13 cellular contexts compared by ENCODE assay signal in genomic region chr4:102036619-102037376, GRCh38.
DNase-seq lines count a peak whose midpoint lies in the region; ATAC-seq and TF ChIP-seq lines count a peak whose summit lies in the region.
"Had no signal": no experiment of that assay in that cellular context is flagged by ENCODE, and none has a peak within 500 bp of the region (broad histone marks: within the 10 kb centered on the region; RNA-seq: fewer than 3 reads in every experiment).

No MANE protein-coding gene starts in this region.

- no peaks in the 10 kb centered on the region for H3K27me3 ChIP-seq in GM23338 (ENCODE audit: insufficient read depth)
- H3K27me3 ChIP-seq: BE2C had no signal

- H3K27ac ChIP-seq in GM23338 (ENCODE audit: low read depth), result no peak overlapping the region

- H3K9me3 Mint-ChIP-seq in GM23338, result no peaks in the 10 kb centered on the region; the same call in 2 of the 3 replicates
- H3K9me3 Mint-ChIP-seq in effector memory CD8-positive, alpha-beta T cell, result peaks cover 0 to 3% of the 10 kb centered on the region in 2 donors
- H3K9me3 Mint-ChIP-seq: activated T-cell treated with anti-CD3 and anti-CD28 coated beads, Interleukin-2, amount 50 U/mL, for 72 hours had no signal

- H3K4me3 Mint-ChIP-seq in GM23338, result no peak overlapping the region
- no peak overlapping the region for H3K4me3 Mint-ChIP-seq in effector memory CD8-positive, alpha-beta T cell
- H3K4me3 Mint-ChIP-seq: activated T-cell treated with anti-CD3 and anti-CD28 coated beads, Interleukin-2, amount 50 U/mL, for 72 hours; naive thymus-derived CD8-positive, alpha-beta T cell had no signal

- H3K27me3 Mint-ChIP-seq in GM23338 (ENCODE audit: insufficient read depth, low read depth, poor library complexity), result no peaks in the 10 kb centered on the region
- no peaks in the 10 kb centered on the region for H3K27me3 Mint-ChIP-seq in effector memory CD8-positive, alpha-beta T cell

- TF ChIP-seq CTCF in fibroblast of villous mesenchyme (IDR thresholded peaks at IDR 0.05; ENCODE audit: insufficient read depth, low read depth, low read length) (no peak), GM23338 (conservative IDR thresholded peaks at IDR 0.05; ENCODE audit: low read depth in 2 of 2) (no peak)

- H3K36me3 Mint-ChIP-seq in GM23338 (ENCODE audit: low read depth), result no peaks in the 10 kb centered on the region
- H3K36me3 Mint-ChIP-seq in effector memory CD8-positive, alpha-beta T cell (ENCODE audit: insufficient read depth), result no peaks in the 10 kb centered on the region
- H3K36me3 Mint-ChIP-seq: naive thymus-derived CD8-positive, alpha-beta T cell had no signal

- no peaks in the 10 kb centered on the region for H3K9me2 ChIP-seq in GM23338 (ENCODE audit: insufficient read depth)

- H3K36me3 ChIP-seq in GM23338 (ENCODE audit: insufficient read depth), result no peaks in the 10 kb centered on the region
- H3K36me3 ChIP-seq: BE2C had no signal

- H4K20me1 ChIP-seq in GM23338 (replicated peaks; ENCODE audit: insufficient read depth), result no peaks in the 10 kb centered on the region

- no peak overlapping the region for H2AFZ ChIP-seq in GM23338

- ATAC-seq in HG02870 (IDR thresholded peaks at IDR 0.05; ENCODE audit: unreplicated experiment), result peak; percentile 27
- no peak for ATAC-seq in GM23338
- ATAC-seq in effector memory CD8-positive, alpha-beta T cell (replicated peaks), result no peak
- ATAC-seq in HG02885 (IDR thresholded peaks at IDR 0.05; ENCODE audit: poor library complexity, unreplicated experiment), result no peak
- ATAC-seq: activated T-cell treated with anti-CD3 and anti-CD28 coated beads, Interleukin-2, amount 50 U/mL, for 72 hours; naive thymus-derived CD8-positive, alpha-beta T cell had no signal

- no peaks in the 10 kb centered on the region for H3F3A ChIP-seq in GM23338 (replicated peaks; ENCODE audit: low read depth)

- H3K4me3 ChIP-seq in fibroblast of villous mesenchyme (ENCODE audit: low read depth, low read length) (no peak overlapping the region), GM23338 (no peak overlapping the region)

- H3K4me1 Mint-ChIP-seq in GM23338, result no peaks in the 10 kb centered on the region
- H3K4me1 Mint-ChIP-seq in effector memory CD8-positive, alpha-beta T cell (ENCODE audit: low read depth in 2 of 2), result peaks cover 0 to 2% of the 10 kb centered on the region in 2 donors

- no peaks in the 10 kb centered on the region for H3K79me2 ChIP-seq in GM23338 (replicated peaks; ENCODE audit: insufficient read depth)

- H3K27ac Mint-ChIP-seq in GM23338, result no peak overlapping the region
- H3K27ac Mint-ChIP-seq in effector memory CD8-positive, alpha-beta T cell, result no peak overlapping the region
- H3K27ac Mint-ChIP-seq: activated T-cell treated with anti-CD3 and anti-CD28 coated beads, Interleukin-2, amount 50 U/mL, for 72 hours; naive thymus-derived CD8-positive, alpha-beta T cell had no signal

- H3K4me2 ChIP-seq in GM23338, result no peak overlapping the region

- H3K4me1 ChIP-seq in GM23338 (ENCODE audit: insufficient read depth), result no peaks in the 10 kb centered on the region
- H3K4me1 ChIP-seq: BE2C had no signal

- DNase-seq in AG08395 (ENCODE audit: low spot score), result peak; percentile 6
- peak; percentile 27 for DNase-seq in NCI-H748 treated with DMSO at 0.1 percent for 48 hours (lab: John Stamatoyannopoulos, UW)
- peak; percentile 46 for DNase-seq in fibroblast of villous mesenchyme (ENCODE audit: low read depth)
- DNase-seq in NOMO-1 (lab: John Stamatoyannopoulos, UW; ENCODE audit: unreplicated experiment in 2 of 2), result no peak
- DNase-seq in GM23338 (ENCODE audit: low spot score), result no peak
- DNase-seq in effector memory CD8-positive, alpha-beta T cell, result no peak
- DNase-seq: activated T-cell treated with anti-CD3 and anti-CD28 coated beads, Interleukin-2, amount 50 U/mL, for 72 hours; BE2C; hypothalamus; naive thymus-derived CD8-positive, alpha-beta T cell; stimulated activated naive CD4-positive, alpha-beta T cell had no signal

TF ChIP-seq in GM23338, 12 proteins besides CTCF, POLR2A, EP300 and RAD21 (continues in another document):
- no peak for TF ChIP-seq EZH2phosphoT487 (IDR thresholded peaks at IDR 0.05; ENCODE audit: unreplicated experiment)
- TF ChIP-seq POLR2AphosphoS5 (IDR thresholded peaks at IDR 0.05; ENCODE audit: low read depth), result no peak
- no peak for TF ChIP-seq ZNF462 (CRISPR knock-in tag; IDR thresholded peaks at IDR 0.05)
- no peak for TF ChIP-seq ZNF114 (CRISPR knock-in tag; IDR thresholded peaks at IDR 0.05)
- TF ChIP-seq NANOG (IDR thresholded peaks at IDR 0.05; ENCODE audit: borderline replicate concordance), result no peak
- no peak for TF ChIP-seq STAT1 (IDR thresholded peaks at IDR 0.05; ENCODE audit: unreplicated experiment)
- no peak for TF ChIP-seq CREB1 (CRISPR knock-in tag; IDR thresholded peaks at IDR 0.05; ENCODE audit: low read depth)
- TF ChIP-seq EZH2 (IDR thresholded peaks at IDR 0.05; ENCODE audit: low read depth, unreplicated experiment), result no peak

Comparison
In these comparisons a context has a peak if more than half of its experiments do, and no peak if none do; other contexts are left out.
1. DNase-seq: peak in AG08395 (single experiment), NCI-H748 treated with DMSO at 0.1 percent for 48 hours (single experiment) and fibroblast of villous mesenchyme (single experiment); none in NOMO-1 (0 of 2), GM23338 (single experiment) and effector memory CD8-positive, alpha-beta T cell (0 of 3).